In the genomic region with DNA sequence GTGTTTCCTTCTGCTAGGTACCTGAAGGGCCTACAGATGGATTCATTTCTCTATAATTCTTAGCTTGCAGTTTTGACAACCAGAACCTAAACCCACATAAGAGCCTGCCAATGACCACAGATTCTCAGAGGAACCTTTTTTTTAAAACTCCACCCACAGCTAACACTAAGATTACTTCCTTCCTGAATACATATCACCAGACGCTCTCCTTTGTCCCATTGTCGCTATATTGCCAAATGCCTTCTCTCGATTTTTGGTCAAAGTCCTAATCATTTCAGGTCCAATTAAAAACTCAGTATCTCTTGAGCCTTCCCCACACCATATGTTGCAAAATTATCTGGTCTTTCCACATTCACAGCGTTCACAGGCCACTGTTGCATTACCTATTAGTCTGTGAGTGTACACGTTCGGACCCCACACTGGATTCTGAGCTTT, we compare ENCODE assay signal across 1 cellular context.
TF ChIP-seq lines count a peak whose summit lies in the region.

No MANE protein-coding gene starts in this region.

TF ChIP-seq in WTC11, 78 proteins besides CTCF, POLR2A, EP300 and RAD21 (continued from another document):
- TF ChIP-seq, protein P1, sequence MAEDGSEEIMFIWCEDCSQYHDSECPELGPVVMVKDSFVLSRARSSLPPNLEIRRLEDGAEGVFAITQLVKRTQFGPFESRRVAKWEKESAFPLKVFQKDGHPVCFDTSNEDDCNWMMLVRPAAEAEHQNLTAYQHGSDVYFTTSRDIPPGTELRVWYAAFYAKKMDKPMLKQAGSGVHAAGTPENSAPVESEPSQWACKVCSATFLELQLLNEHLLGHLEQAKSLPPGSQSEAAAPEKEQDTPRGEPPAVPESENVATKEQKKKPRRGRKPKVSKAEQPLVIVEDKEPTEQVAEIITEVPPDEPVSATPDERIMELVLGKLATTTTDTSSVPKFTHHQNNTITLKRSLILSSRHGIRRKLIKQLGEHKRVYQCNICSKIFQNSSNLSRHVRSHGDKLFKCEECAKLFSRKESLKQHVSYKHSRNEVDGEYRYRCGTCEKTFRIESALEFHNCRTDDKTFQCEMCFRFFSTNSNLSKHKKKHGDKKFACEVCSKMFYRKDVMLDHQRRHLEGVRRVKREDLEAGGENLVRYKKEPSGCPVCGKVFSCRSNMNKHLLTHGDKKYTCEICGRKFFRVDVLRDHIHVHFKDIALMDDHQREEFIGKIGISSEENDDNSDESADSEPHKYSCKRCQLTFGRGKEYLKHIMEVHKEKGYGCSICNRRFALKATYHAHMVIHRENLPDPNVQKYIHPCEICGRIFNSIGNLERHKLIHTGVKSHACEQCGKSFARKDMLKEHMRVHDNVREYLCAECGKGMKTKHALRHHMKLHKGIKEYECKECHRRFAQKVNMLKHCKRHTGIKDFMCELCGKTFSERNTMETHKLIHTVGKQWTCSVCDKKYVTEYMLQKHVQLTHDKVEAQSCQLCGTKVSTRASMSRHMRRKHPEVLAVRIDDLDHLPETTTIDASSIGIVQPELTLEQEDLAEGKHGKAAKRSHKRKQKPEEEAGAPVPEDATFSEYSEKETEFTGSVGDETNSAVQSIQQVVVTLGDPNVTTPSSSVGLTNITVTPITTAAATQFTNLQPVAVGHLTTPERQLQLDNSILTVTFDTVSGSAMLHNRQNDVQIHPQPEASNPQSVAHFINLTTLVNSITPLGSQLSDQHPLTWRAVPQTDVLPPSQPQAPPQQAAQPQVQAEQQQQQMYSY (CRISPR knock-in tag; IDR thresholded peaks at IDR 0.05), result no peak
- TF ChIP-seq, protein P2, sequence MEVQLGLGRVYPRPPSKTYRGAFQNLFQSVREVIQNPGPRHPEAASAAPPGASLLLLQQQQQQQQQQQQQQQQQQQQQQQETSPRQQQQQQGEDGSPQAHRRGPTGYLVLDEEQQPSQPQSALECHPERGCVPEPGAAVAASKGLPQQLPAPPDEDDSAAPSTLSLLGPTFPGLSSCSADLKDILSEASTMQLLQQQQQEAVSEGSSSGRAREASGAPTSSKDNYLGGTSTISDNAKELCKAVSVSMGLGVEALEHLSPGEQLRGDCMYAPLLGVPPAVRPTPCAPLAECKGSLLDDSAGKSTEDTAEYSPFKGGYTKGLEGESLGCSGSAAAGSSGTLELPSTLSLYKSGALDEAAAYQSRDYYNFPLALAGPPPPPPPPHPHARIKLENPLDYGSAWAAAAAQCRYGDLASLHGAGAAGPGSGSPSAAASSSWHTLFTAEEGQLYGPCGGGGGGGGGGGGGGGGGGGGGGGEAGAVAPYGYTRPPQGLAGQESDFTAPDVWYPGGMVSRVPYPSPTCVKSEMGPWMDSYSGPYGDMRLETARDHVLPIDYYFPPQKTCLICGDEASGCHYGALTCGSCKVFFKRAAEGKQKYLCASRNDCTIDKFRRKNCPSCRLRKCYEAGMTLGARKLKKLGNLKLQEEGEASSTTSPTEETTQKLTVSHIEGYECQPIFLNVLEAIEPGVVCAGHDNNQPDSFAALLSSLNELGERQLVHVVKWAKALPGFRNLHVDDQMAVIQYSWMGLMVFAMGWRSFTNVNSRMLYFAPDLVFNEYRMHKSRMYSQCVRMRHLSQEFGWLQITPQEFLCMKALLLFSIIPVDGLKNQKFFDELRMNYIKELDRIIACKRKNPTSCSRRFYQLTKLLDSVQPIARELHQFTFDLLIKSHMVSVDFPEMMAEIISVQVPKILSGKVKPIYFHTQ (CRISPR knock-in tag; IDR thresholded peaks at IDR 0.05), result no peak
- TF ChIP-seq MAX (CRISPR knock-in tag; IDR thresholded peaks at IDR 0.05), result no peak
